23 cellular contexts compared by ENCODE assay signal in genomic region chr3:52967398-52967797, GRCh38.
"Had no signal": no experiment of that assay in that cellular context is flagged by ENCODE, and none has a peak within 500 bp of the region (broad histone marks: within the 10 kb centered on the region; RNA-seq: fewer than 3 reads in every experiment).

No MANE protein-coding gene starts in this region.

- ATAC-seq: left cardiac atrium, lower lobe of right lung, sciatic nerve had no signal

- H3K4me3 Mint-ChIP-seq: naive B cell, neural crest cell had no signal

- H3K4me1 ChIP-seq: lower lobe of right lung, spleen, tibial artery, upper lobe of left lung, uterus had no signal

- FAIRE-seq: kidney had no signal

- H3K27me3 Mint-ChIP-seq: naive B cell had no signal

- H3K4me2 ChIP-seq: hepatocyte had no signal

- H3K4me3 ChIP-seq: dorsolateral prefrontal cortex, hepatocyte, left ventricle myocardium inferior, lower lobe of right lung, spleen, tibial artery, upper lobe of left lung, uterus had no signal

- H3K36me3 ChIP-seq: tibial artery, upper lobe of left lung, uterus had no signal

- H3K9me3 Mint-ChIP-seq: naive B cell, neural crest cell had no signal

- H3K27ac ChIP-seq: dorsolateral prefrontal cortex, hepatocyte, left ventricle myocardium inferior, lower lobe of right lung, spleen, tibial artery, upper lobe of left lung, uterus had no signal

- H2AFZ ChIP-seq: hepatocyte had no signal

- DNase-seq: cortex of kidney; dorsolateral prefrontal cortex; effector CD8-positive, alpha-beta T cell; foreskin melanocyte; head of caudate nucleus; kidney; left cardiac atrium; left ventricle myocardium inferior; lower lobe of right lung; mesenchymal stem cell; naive B cell; posterior cingulate gyrus; spleen; stimulated activated CD4-positive, alpha-beta T cell treated with anti-CD3 and anti-CD28 coated beads, Interleukin-15, amount 100 ng/mL, for 24 hours; stimulated activated CD4-positive, alpha-beta T cell treated with anti-CD3 and anti-CD28 coated beads, Interleukin-1b, Interleukin-23, amount 100 ng/mL, for 48 hours; stimulated activated CD4-positive, alpha-beta T cell treated with anti-CD3 and anti-CD28 coated beads, Interleukin-4, amount 100 ng/mL, for 4 hours; stimulated activated naive CD4-positive, alpha-beta T cell treated with Interleukin-2 at 50 U/mL for 16 hours; tibial artery; upper lobe of left lung; uterus had no signal

- H3K9me3 ChIP-seq: left ventricle myocardium inferior, lower lobe of right lung, spleen, tibial artery, upper lobe of left lung, uterus had no signal

- H3K27me3 ChIP-seq: dorsolateral prefrontal cortex, hepatocyte, spleen, tibial artery, upper lobe of left lung, uterus had no signal

- H3K4me1 Mint-ChIP-seq: neural crest cell had no signal
